In genomic region chr12:109389146-109389545, GRCh38 we compare ENCODE assay signal across 1 cellular context.
TF ChIP-seq lines count a peak whose summit lies in the region.

No MANE protein-coding gene starts in this region.

TF ChIP-seq in HepG2, 621 proteins besides CTCF, POLR2A, EP300 and RAD21 (continued from another document):
- no peak for TF ChIP-seq ZHX1 (CRISPR knock-in tag; IDR thresholded peaks at IDR 0.05; ENCODE audit: low read depth)
- no peak for TF ChIP-seq ZNF772 (CRISPR knock-in tag; IDR thresholded peaks at IDR 0.05)
- no peak for TF ChIP-seq ZNF569 (CRISPR knock-in tag; IDR thresholded peaks at IDR 0.05; ENCODE audit: borderline replicate concordance)
- no peak for TF ChIP-seq SP5 (CRISPR knock-in tag; IDR thresholded peaks at IDR 0.05; ENCODE audit: borderline replicate concordance, low read depth)
- no peak for TF ChIP-seq LRRFIP1 (CRISPR knock-in tag; conservative IDR thresholded peaks at IDR 0.05)
